ENCODE assay signal across 18 cellular contexts in genomic region chr9:122364117-122364782, GRCh38. TPM values are rescaled to one million over a fixed set of nuclear protein-coding genes. Genes with fewer than 3 reads are reported as not detected.
DNase-seq lines count a peak whose midpoint lies in the region; ATAC-seq, FAIRE-seq and TF ChIP-seq lines count a peak whose summit lies in the region.
"Had no signal": no experiment of that assay in that cellular context is flagged by ENCODE, and none has a peak within 500 bp of the region (broad histone marks: within the 10 kb centered on the region; RNA-seq: fewer than 3 reads in every experiment).

No MANE protein-coding gene starts in this region.

- dilution Hi-C loops in keratinocyte (cut with MboI; ENCODE audit: extremely low pct_ligation_motif_present, low sequenced_read_pairs) = no loop called here

- H3K4me3 ChIP-seq in Panc1 (ENCODE audit: low read depth in 2 of 2, low read length in 2 of 2) = no peak overlapping the region
- no peak overlapping the region for H3K4me3 ChIP-seq in endodermal cell (ENCODE audit: low read length)
- no peak overlapping the region for H3K4me3 ChIP-seq in keratinocyte (ENCODE audit: control insufficient read depth in 2 of 3, extremely low read depth in 1 of 3, insufficient read depth in 2 of 3, low read depth in 1 of 3, low read length in 3 of 3)

- H3K36me3 ChIP-seq in Panc1 (ENCODE audit: control insufficient read depth, insufficient read depth, low read length) = no peaks in the 10 kb centered on the region
- H3K36me3 ChIP-seq in endodermal cell (ENCODE audit: control insufficient read depth, insufficient read depth, low read length) = no peaks in the 10 kb centered on the region
- H3K36me3 ChIP-seq in keratinocyte (ENCODE audit: control insufficient read depth in 2 of 2, extremely low read depth in 1 of 2, insufficient read depth in 2 of 2, low read length in 2 of 2) = no peaks in the 10 kb centered on the region

- DNase-seq in EH (ENCODE audit: low read depth) (peak; percentile 79), Panc1 (ENCODE audit: low read depth, low spot score) (no peak), endodermal cell (peak; percentile 35), keratinocyte (ENCODE audit: low read depth, low spot score) (no peak), WTC11 (ENCODE audit: low spot score) (no peak)
- DNase-seq in activated effector memory CD4-positive, alpha-beta T cell treated with anti-CD3 and anti-CD28 coated beads, Interleukin-2, amount 50 U/mL, for 16 hours = no peak
- DNase-seq: AML-193, Caco-2, GF-D8, H7, NCI-H1436, NCI-H226, NCI-H526, RPMI8226 had no signal

- H3K27me3 ChIP-seq in Panc1 (ENCODE audit: control insufficient read depth, insufficient read depth, low read length) = no peaks in the 10 kb centered on the region
- H3K27me3 ChIP-seq in endodermal cell (ENCODE audit: control insufficient read depth, insufficient read depth, low read length, poor library complexity, severe bottlenecking) = peaks cover 5% of the 10 kb centered on the region
- H3K27me3 ChIP-seq in keratinocyte (ENCODE audit: control insufficient read depth, extremely low read depth, insufficient read depth, low read length) = no peaks in the 10 kb centered on the region

- ATAC-seq in Panc1 = no peak
- no peak for ATAC-seq in WTC11
- ATAC-seq in HG03139 (IDR thresholded peaks at IDR 0.05; ENCODE audit: unreplicated experiment) = no peak
- ATAC-seq in GM21390 (IDR thresholded peaks at IDR 0.05; ENCODE audit: unreplicated experiment) = no peak

- H3K9me3 Mint-ChIP-seq in endodermal cell = peaks cover 2% of the 10 kb centered on the region
- H3K9me3 Mint-ChIP-seq in WTC11 = peaks cover 2% of the 10 kb centered on the region

- CTCF ChIA-PET in Panc1 (lab: Charles Lee) (no interaction called here), WTC11 (lab: Charles Lee) (interaction anchor here (0.9 to 1.4 kb wide), 2 partner anchors 8 to 88 kb away, joined by 3 to 4 read pairs; no protein-coding TSS in a partner anchor)

- in situ Hi-C loops in Panc1 (cut with HindIII; ENCODE audit: low pct_unique_long_range_greater_than_20kb, low sequenced_read_pairs) = no loop called here

- no peaks in the 10 kb centered on the region for H4K20me1 ChIP-seq in keratinocyte (ENCODE audit: control insufficient read depth, extremely low read depth, insufficient read depth, low read length)

- no peaks in the 10 kb centered on the region for H3K79me2 ChIP-seq in keratinocyte (ENCODE audit: control insufficient read depth, insufficient read depth, low read length)

- POLR2A ChIA-PET in Panc1 (lab: Charles Lee) (no interaction called here), WTC11 (lab: Charles Lee) (no interaction called here)

- H3K9ac ChIP-seq in endodermal cell (ENCODE audit: extremely low read depth, low read length, poor library complexity, severe bottlenecking) = no peak overlapping the region
- no peak overlapping the region for H3K9ac ChIP-seq in keratinocyte (ENCODE audit: control insufficient read depth, extremely low read depth, insufficient read depth, low read length)

- peak; percentile 13 for FAIRE-seq in keratinocyte (lab: Jason Lieb, UNC)

- BruUV-seq in Panc1 (replicated peaks; lab: Mats Ljungman, UMichigan) = no TSS peak

- H3K9me3 ChIP-seq in Panc1 (ENCODE audit: control insufficient read depth, insufficient read depth, low read depth, low read length) (no peaks in the 10 kb centered on the region), endodermal cell (ENCODE audit: control insufficient read depth, low read length) (no peaks in the 10 kb centered on the region), keratinocyte (ENCODE audit: control insufficient read depth, low read depth, low read length) (no peaks in the 10 kb centered on the region)
- H3K9me3 ChIP-seq: Caco-2 had no signal

- H3K36me3 Mint-ChIP-seq in endodermal cell (ENCODE audit: low read depth) = no peaks in the 10 kb centered on the region
- no peaks in the 10 kb centered on the region for H3K36me3 Mint-ChIP-seq in WTC11
- H3K36me3 Mint-ChIP-seq: IgD-negative memory B cell had no signal

- H3K4me2 ChIP-seq in keratinocyte (ENCODE audit: control insufficient read depth, extremely low read depth, insufficient read depth, low read depth, low read length) = no peak overlapping the region

- H3K27ac ChIP-seq in Panc1 (ENCODE audit: low read length) = peak overlapping the region; percentile 75; the same call in 1 of the 2 replicates
- no peak overlapping the region for H3K27ac ChIP-seq in endodermal cell (ENCODE audit: low read depth, low read length)
- no peak overlapping the region for H3K27ac ChIP-seq in keratinocyte (ENCODE audit: control insufficient read depth, insufficient read depth, low read length)

- peak overlapping the region; percentile 17 for H2AFZ ChIP-seq in keratinocyte (ENCODE audit: control insufficient read depth, low read length)

- peaks cover 23% of the 10 kb centered on the region for H3K27me3 Mint-ChIP-seq in endodermal cell (ENCODE audit: insufficient read depth)
- peaks cover 17% of the 10 kb centered on the region for H3K27me3 Mint-ChIP-seq in WTC11 (ENCODE audit: low read depth)
- H3K27me3 Mint-ChIP-seq: IgD-negative memory B cell had no signal

- H3K4me1 Mint-ChIP-seq in endodermal cell (peaks cover 15% of the 10 kb centered on the region), WTC11 (no peaks in the 10 kb centered on the region)
- H3K4me1 Mint-ChIP-seq: IgD-negative memory B cell had no signal

- no peaks in the 10 kb centered on the region; the same call in 1 of the 2 replicates for H3K4me1 ChIP-seq in Panc1 (ENCODE audit: control insufficient read depth, insufficient read depth, low read length)
- peaks cover 3% of the 10 kb centered on the region for H3K4me1 ChIP-seq in endodermal cell (ENCODE audit: control insufficient read depth, insufficient read depth, low read length)
- H3K4me1 ChIP-seq in keratinocyte (ENCODE audit: control insufficient read depth, extremely low read depth, insufficient read depth, low read length) = peaks cover 45% of the 10 kb centered on the region

- no peak overlapping the region for H3K27ac Mint-ChIP-seq in endodermal cell
- no peak overlapping the region for H3K27ac Mint-ChIP-seq in WTC11
- H3K27ac Mint-ChIP-seq: IgD-negative memory B cell had no signal

- no peak for TF ChIP-seq CTCF in Panc1 (IDR thresholded peaks at IDR 0.05)
- no peak for TF ChIP-seq CTCF in endodermal cell (conservative IDR thresholded peaks at IDR 0.05)
- no peak for TF ChIP-seq CTCF in keratinocyte (optimal IDR thresholded peaks at IDR 0.05 in 1 of 3, IDR thresholded peaks at IDR 0.05 in 1 of 3, conservative IDR thresholded peaks at IDR 0.05 in 1 of 3; ENCODE audit: extremely low read depth in 1 of 3, insufficient read depth in 2 of 3, low read length in 3 of 3)
- no peak for TF ChIP-seq CTCF in WTC11 (IDR thresholded peaks at IDR 0.05)

- intact Hi-C loops in Panc1 (cut with micrococcal nuclease; ENCODE audit: unreplicated experiment) = no loop called here

- H3K9me1 ChIP-seq in keratinocyte (ENCODE audit: control insufficient read depth, extremely low read depth, insufficient read depth, low read length) = no peaks in the 10 kb centered on the region

- H3K4me3 Mint-ChIP-seq in endodermal cell = no peak overlapping the region
- no peak overlapping the region for H3K4me3 Mint-ChIP-seq in WTC11
- H3K4me3 Mint-ChIP-seq: IgD-negative memory B cell had no signal

- 91 to 96% methylated on average over 6 to 10 of the region's 10 CpGs for WGBS in endodermal cell (ENCODE audit: insufficient coverage in 1 of 2, insufficient read length in 1 of 2), 2 experiments

TF ChIP-seq in WTC11, 78 proteins besides CTCF, POLR2A, EP300 and RAD21 (continues in another document):
- no peak for TF ChIP-seq TEAD4 (CRISPR knock-in tag; IDR thresholded peaks at IDR 0.05)
- TF ChIP-seq HMGXB4 (CRISPR knock-in tag; IDR thresholded peaks at IDR 0.05) = no peak
- no peak for TF ChIP-seq CREB1 (CRISPR knock-in tag; IDR thresholded peaks at IDR 0.05)
- TF ChIP-seq SMAD3 (CRISPR knock-in tag; IDR thresholded peaks at IDR 0.05; ENCODE audit: borderline replicate concordance) = no peak
- no peak for TF ChIP-seq JUN (CRISPR knock-in tag; IDR thresholded peaks at IDR 0.05)
- no peak for TF ChIP-seq KAT7 (CRISPR knock-in tag; IDR thresholded peaks at IDR 0.05; ENCODE audit: borderline replicate concordance)
- TF ChIP-seq E2F5 (CRISPR knock-in tag; IDR thresholded peaks at IDR 0.05) = no peak

RNA-seq across cellular contexts. Expression of gene PTGS1, which starts 6.6 kb away (rescaled TPM):
- total RNA-seq in Panc1 (2021; ENCODE audit: unreplicated experiment) (61.2 TPM), endodermal cell (1 to 10 TPM in 1 of 2 donors, under 1 TPM in 1; 0.84 to 1.1 TPM), WTC11 (2021) (0.89 to 1.1 TPM (median 1.0 TPM) in 3 replicates)
- polyA plus RNA-seq in Panc1 (2012; ENCODE audit: insufficient read length) = 77.1 TPM
- polyA plus RNA-seq in endodermal cell (2013, experiment 1 of 2) = 2.6 TPM
- polyA plus RNA-seq in endodermal cell (2013, experiment 2 of 2) = 2.0 TPM
- 2.4 to 4.5 TPM (median 4.0 TPM) in 3 replicates for polyA plus RNA-seq in keratinocyte
- 0.05 TPM for polyA plus RNA-seq in keratinocyte (2011; ENCODE audit: low read depth)
- 1.8 and 2.0 TPM in 2 replicates for polyA plus RNA-seq in keratinocyte (2011; cell fraction: cytosol; rRNA removed)
- 3.6 and 4.6 TPM in 2 replicates for polyA plus RNA-seq in keratinocyte (2011; cell fraction: nucleus; rRNA removed)
- polyA plus RNA-seq in keratinocyte (2012; ENCODE audit: low replicate concordance) = 0.49 and 3.2 TPM in 2 replicates
- 3.7 to 6.1 TPM (median 5.8 TPM) in 3 replicates for polyA minus RNA-seq in keratinocyte
- polyA minus RNA-seq in keratinocyte (2011; cell fraction: cytosol; rRNA and poly(A)+ RNA removed) = 3.8 TPM
- polyA minus RNA-seq in keratinocyte (2011; cell fraction: nucleus; rRNA and poly(A)+ RNA removed) = 1.2 and 2.6 TPM in 2 replicates
- total RNA-seq: A673 had no signal

Comparison
In these comparisons a context has a peak if more than half of its experiments do, and no peak if none do; other contexts are left out.
1. DNase-seq: peak in EH (single experiment) and endodermal cell (single experiment); none in Panc1 (single experiment), keratinocyte (single experiment), activated effector memory CD4-positive, alpha-beta T cell treated with anti-CD3 and anti-CD28 coated beads, Interleukin-2, amount 50 U/mL, for 16 hours (single experiment) and WTC11 (single experiment).
2. RNA of gene PTGS1, which starts 6.6 kb away (total RNA-seq): 61.2 TPM in Panc1 (single experiment); 0.84 to 1.1 TPM in endodermal cell and 0.89 to 1.1 TPM in WTC11; every median in the first group is over 10 times any median in the second.